In the genomic region with DNA sequence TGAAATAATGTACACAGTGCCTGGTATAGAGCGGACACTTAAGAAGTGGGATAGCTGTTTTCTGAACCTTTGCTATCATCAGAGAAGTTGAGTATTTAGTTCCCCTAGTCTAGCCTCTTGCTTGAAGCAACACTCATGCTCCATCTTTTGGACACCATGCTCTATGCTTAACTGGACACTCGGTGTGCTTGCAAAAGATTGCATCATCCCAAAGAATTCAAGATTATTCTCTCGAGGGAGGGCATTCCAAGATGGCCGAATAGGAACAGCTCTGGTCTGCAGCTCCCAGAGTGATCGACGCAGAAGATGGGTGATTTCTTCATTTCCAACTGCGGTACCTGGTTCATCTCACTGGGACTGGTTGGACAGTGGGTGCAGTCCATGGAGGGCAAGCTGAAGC, we compare ENCODE assay signal across 37 cellular contexts.
"Had no signal": no experiment of that assay in that cellular context is flagged by ENCODE, and none has a peak within 500 bp of the region (broad histone marks: within the 10 kb centered on the region; RNA-seq: fewer than 3 reads in every experiment).

No MANE protein-coding gene starts in this region.

- H3K4me1 Mint-ChIP-seq: T-cell had no signal

- H3K27ac ChIP-seq: adrenal gland, PC-9, RWPE1 had no signal

- H3K27ac Mint-ChIP-seq: activated CD4-positive, alpha-beta memory T cell treated with anti-CD3 and anti-CD28 coated beads for 36 hours; activated naive CD4-positive, alpha-beta T cell treated with anti-CD3 and anti-CD28 coated beads for 36 hours; activated naive CD4-positive, alpha-beta T cell treated with anti-CD3 and anti-CD28 coated beads, Interleukin-2, amount 50 U/mL, for 72 hours; activated T-helper 1 cell treated with anti-CD3 and anti-CD28 coated beads, Interleukin-12 subunit alpha, Interleukin-12 subunit beta, Interleukin-2, Interleukin-4 antibody, amounts not matched to agents 30 ng/mL and 10 ng/mL and 1 ng/mL, durations not matched to agents 14 hours and 24 hours and 36 hours; T-cell had no signal

- DNase-seq: activated CD4-positive, alpha-beta memory T cell treated with anti-CD3 and anti-CD28 coated beads for 36 hours; activated CD4-positive, alpha-beta T cell treated with anti-CD3 and anti-CD28 coated beads for 4 hours; activated CD4-positive, alpha-beta T cell treated with anti-CD3 and anti-CD28 coated beads, Interleukin-2, amount 50 U/mL, for 1 hour; activated CD8-positive, alpha-beta memory T cell treated with anti-CD3 and anti-CD28 coated beads, Interleukin-2, amount 50 U/mL, for 4 hours; activated gamma-delta T cell treated with Interleukin-2 at 50 U/mL for 16 hours; activated naive CD4-positive, alpha-beta T cell treated with anti-CD3 and anti-CD28 coated beads for 36 hours; activated T-cell treated with anti-CD3 and anti-CD28 coated beads for 4 hours; activated T-cell treated with anti-CD3 and anti-CD28 coated beads, Interleukin-2, amount 50 U/mL, for 4 hours; adrenal gland; anterior cingulate cortex; caudate nucleus; cerebellar nuclear complex; NCI-H1092 treated with DMSO at 0.1 percent for 48 hours; NCI-H1417; NCI-H146; NCI-H187; NCI-H2029 treated with DMSO at 0.1 percent for 48 hours; NCI-H2107; NCI-H2171; NCI-H510A; NCI-H526; NCI-H748 treated with DMSO at 0.1 percent for 48 hours; NK-92 treated with Interleukin-12 subunit alpha and Interleukin-12 subunit beta, amount 100 ng/mL, for 24 hours; PC-9; SIG-M5; T-cell; T-helper 2 cell; T-helper 9 cell had no signal

- H3K9me3 ChIP-seq: adrenal gland had no signal

- H2AFZ ChIP-seq: PC-9 had no signal

- H3K36me3 ChIP-seq: adrenal gland had no signal

- H3K27me3 ChIP-seq: adrenal gland had no signal

- H3K4me1 ChIP-seq: adrenal gland had no signal

- H3K36me3 Mint-ChIP-seq: activated CD4-positive, alpha-beta memory T cell treated with anti-CD3 and anti-CD28 coated beads for 36 hours; brain; T-cell had no signal

- H3K27me3 Mint-ChIP-seq: activated CD4-positive, alpha-beta memory T cell treated with anti-CD3 and anti-CD28 coated beads for 36 hours; brain; T-cell had no signal

- H3K4me3 ChIP-seq: adrenal gland, PC-9 had no signal

- H3K4me3 Mint-ChIP-seq: activated CD4-positive, alpha-beta memory T cell treated with anti-CD3 and anti-CD28 coated beads for 36 hours; activated naive CD4-positive, alpha-beta T cell treated with anti-CD3 and anti-CD28 coated beads for 36 hours; activated T-cell treated with anti-CD3 and anti-CD28 coated beads, Interleukin-2, amount 50 U/mL, for 4 hours; activated T-helper 1 cell treated with anti-CD3 and anti-CD28 coated beads, Interleukin-12 subunit alpha, Interleukin-12 subunit beta, Interleukin-2, Interleukin-4 antibody, amounts not matched to agents 30 ng/mL and 10 ng/mL and 1 ng/mL, durations not matched to agents 14 hours and 24 hours and 36 hours; brain; T-cell had no signal

- H3K4me2 ChIP-seq: PC-9 had no signal

- FAIRE-seq: bronchial epithelial cell, RCC 7860 had no signal

- ATAC-seq: activated CD4-positive, CD25-positive, alpha-beta regulatory T cell treated with anti-CD3 and anti-CD28 coated beads, Interleukin-2, amount 50 U/mL, for 24 hours; activated naive CD4-positive, alpha-beta T cell treated with anti-CD3 and anti-CD28 coated beads, Interleukin-2, amount 50 U/mL, for 72 hours; activated T-cell treated with anti-CD3 and anti-CD28 coated beads, Interleukin-2, amount 50 U/mL, for 4 hours; Right ventricle myocardium inferior; SK-N-SH treated with all-trans-retinoic acid at 6 μM for 48 hours; T-cell had no signal
